In genomic region chr17:45667591-45668171, GRCh38 we compare ENCODE assay signal across 16 cellular contexts.
A peak's percentile ranks its signal among the peaks of the same experiment; 100 is the strongest.
DNase-seq lines count a peak whose midpoint lies in the region; ATAC-seq, FAIRE-seq and TF ChIP-seq lines count a peak whose summit lies in the region.
"Had no signal": no experiment of that assay in that cellular context is flagged by ENCODE, and none has a peak within 500 bp of the region (broad histone marks: within the 10 kb centered on the region; RNA-seq: fewer than 3 reads in every experiment).

No MANE protein-coding gene starts in this region.

- no peak for TF ChIP-seq RAD21 in K562 (CRISPR knock-in tag; conservative IDR thresholded peaks at IDR 0.05 in 1 of 2, IDR thresholded peaks at IDR 0.05 in 1 of 2)

- H3K27ac ChIP-seq in K562 (ENCODE audit: extremely low read depth, low read depth, low read length), result no peak overlapping the region
- H3K27ac ChIP-seq in lower lobe of right lung, result no peak overlapping the region
- H3K27ac ChIP-seq in temporal lobe (ENCODE audit: low read depth, low read length), result peak overlapping the region; percentile 0
- H3K27ac ChIP-seq: 22Rv1, HL-60 had no signal

- no peak overlapping the region for H3K4me2 ChIP-seq in K562 (ENCODE audit: insufficient read depth, low read length)

- FAIRE-seq in K562 (lab: Jason Lieb, UNC), result no peak
- FAIRE-seq: GM12891 had no signal

- ATAC-seq in K562 (no peak), lower lobe of right lung (no peak), GM18517 (IDR thresholded peaks at IDR 0.05; ENCODE audit: unreplicated experiment) (no peak), GM19467 (IDR thresholded peaks at IDR 0.05; ENCODE audit: unreplicated experiment) (no peak)
- ATAC-seq: CD8-positive, alpha-beta T cell had no signal

- intact Hi-C loops in K562 (cut with micrococcal nuclease) (no loop called here), lower lobe of right lung (cut with DNase I) (no loop called here)

- TF ChIP-seq CTCF in K562 (IDR thresholded peaks at IDR 0.05 in 2 of 3, conservative IDR thresholded peaks at IDR 0.05 in 1 of 3; ENCODE audit: insufficient read depth in 2 of 3, low read depth in 1 of 3, low read length in 3 of 3) (no peak), lower lobe of right lung (IDR thresholded peaks at IDR 0.05) (no peak)

- no peaks in the 10 kb centered on the region for H3K9me3 ChIP-seq in K562 (replicated peaks; ENCODE audit: control insufficient read depth, insufficient read depth, low read depth, low read length)
- no peaks in the 10 kb centered on the region for H3K9me3 ChIP-seq in lower lobe of right lung
- H3K9me3 ChIP-seq: HAP-1 had no signal

- POLR2A ChIA-PET in K562 (lab: Yijun Ruan, JAX), result interaction anchor here (0.7 to 1.3 kb wide), 4 partner anchors 10 to 187 kb away, joined by 3 read pairs; no protein-coding TSS in a partner anchor

- H3K36me3 ChIP-seq in K562 (ENCODE audit: control insufficient read depth, insufficient read depth, low read length), result no peaks in the 10 kb centered on the region
- H3K36me3 ChIP-seq in lower lobe of right lung, result no peaks in the 10 kb centered on the region
- H3K36me3 ChIP-seq: HAP-1 had no signal

- CTCF ChIA-PET in K562 (lab: Yijun Ruan, JAX; ENCODE audit: low intra/inter-chr PET ratio), result no interaction called here

- no TSS peak for BruUV-seq in K562 (replicated peaks; lab: Mats Ljungman, UMichigan)

- no peaks in the 10 kb centered on the region for H3K9me1 ChIP-seq in K562 (ENCODE audit: control insufficient read depth, insufficient read depth, low read length)

- no peak overlapping the region for H3K9ac ChIP-seq in K562 (ENCODE audit: insufficient read depth in 1 of 2, low read depth in 2 of 2, low read length in 2 of 2)

- DNase-seq in NCI-H1694 (lab: John Stamatoyannopoulos, UW) (peak; percentile 22), NCI-H1694 treated with DMSO at 0.1 percent for 48 hours (lab: John Stamatoyannopoulos, UW) (no peak), K562 (ENCODE audit: extremely low read depth in 1 of 4, low spot score in 3 of 4) (no peak), lower lobe of right lung (peak; percentile 19), GDM1 (lab: John Stamatoyannopoulos, UW) (no peak)
- DNase-seq: CD8-positive, alpha-beta T cell; COR-L47; GOT3; HFFc6 had no signal

- 0% methylated on average over 6 of the region's 6 CpGs for WGBS in K562 (ENCODE audit: insufficient coverage, low coverage, missing lambda C conversion rate)

- in situ Hi-C loops in K562 (cut with MboI), result no loop called here

- H3K4me1 ChIP-seq in K562 (replicated peaks in 1 of 2; ENCODE audit: control insufficient read depth in 2 of 2, insufficient read depth in 2 of 2, low read length in 2 of 2) (no peaks in the 10 kb centered on the region), lower lobe of right lung (no peaks in the 10 kb centered on the region)
- H3K4me1 ChIP-seq: HAP-1 had no signal

- H3K27me3 ChIP-seq in K562 (ENCODE audit: control insufficient read depth in 2 of 2, insufficient read depth in 2 of 2, low read length in 2 of 2) (peaks cover 3 to 54% of the 10 kb centered on the region in 2 experiments), lower lobe of right lung (ENCODE audit: low read depth) (peaks cover 15% of the 10 kb centered on the region)

- TF ChIP-seq POLR2A in K562 (conservative IDR thresholded peaks at IDR 0.05), result no peak

- H3K4me3 ChIP-seq in K562, result no peak overlapping the region
- no peak overlapping the region for H3K4me3 ChIP-seq in lower lobe of right lung
- H3K4me3 ChIP-seq: HAP-1 had no signal

- H2AFZ ChIP-seq in K562 (ENCODE audit: low read depth, low read length), result no peak overlapping the region

- no peaks in the 10 kb centered on the region for H3K79me2 ChIP-seq in K562 (ENCODE audit: control insufficient read depth, insufficient read depth, low read length)

- TF ChIP-seq EP300 in K562 (IDR thresholded peaks at IDR 0.05; ENCODE audit: low read length), result no peak

- no peaks in the 10 kb centered on the region for H4K20me1 ChIP-seq in K562 (replicated peaks; ENCODE audit: control insufficient read depth, insufficient read depth, low read length)

TF ChIP-seq in K562, 482 proteins besides CTCF, POLR2A, EP300 and RAD21 (continues in another document):
- TF ChIP-seq MGA (IDR thresholded peaks at IDR 0.05) (no peak), EGR1 (conservative IDR thresholded peaks at IDR 0.05) (peak; percentile 46)

Comparison
In these comparisons a context has a peak if more than half of its experiments do, and no peak if none do; other contexts are left out.
1. DNase-seq: peak in NCI-H1694 (single experiment) and lower lobe of right lung (single experiment); none in NCI-H1694 treated with DMSO at 0.1 percent for 48 hours (single experiment), K562 (0 of 4) and GDM1 (single experiment).